Comparison of ENCODE assay signal across 4 cellular contexts in the genomic region with DNA sequence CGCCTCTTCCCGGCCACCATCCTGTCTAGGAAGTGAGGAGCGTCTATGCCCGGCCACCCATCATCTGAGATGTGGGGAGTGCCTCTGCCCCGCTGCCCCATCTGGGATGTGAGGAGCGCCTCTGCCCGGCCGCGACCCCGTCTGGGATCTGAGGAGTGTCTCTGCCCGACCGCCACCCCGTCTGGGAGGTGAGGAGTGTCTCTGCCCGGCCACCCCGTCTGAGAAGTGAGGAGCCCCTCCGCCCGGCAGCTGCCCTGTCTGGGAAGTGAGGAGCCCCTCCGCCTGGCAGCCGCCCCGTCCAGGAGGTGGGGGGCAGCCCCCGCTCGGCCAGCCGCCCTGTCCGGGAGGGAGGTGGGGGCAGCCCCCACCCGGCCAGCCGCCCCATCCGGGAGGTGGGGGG. TPM values are rescaled to one million over a fixed set of nuclear protein-coding genes. Genes with fewer than 3 reads are reported as not detected.
DNase-seq lines count a peak whose midpoint lies in the region; ATAC-seq and TF ChIP-seq lines count a peak whose summit lies in the region.
"Not testable (repeated sequence)": the region's sequence is repeated elsewhere in the genome, so short reads cannot be mapped to it uniquely, and the experiment has no call there.

No MANE protein-coding gene starts in this region.

- not testable (repeated sequence) for H3K4me3 Mint-ChIP-seq in activated naive CD4-positive, alpha-beta T cell treated with anti-CD3 and anti-CD28 coated beads, Interleukin-2, amount 50 U/mL, for 24 hours

- DNase-seq in left ventricle myocardium superior (peak; percentile 26), left lobe of liver (ENCODE audit: low spot score) (peak; percentile 41), spleen (peak; percentile 71)

- not testable (repeated sequence) for H3K27me3 ChIP-seq in spleen (replicated peaks in 1 of 7)

- not testable (repeated sequence) for H3K27me3 Mint-ChIP-seq in activated naive CD4-positive, alpha-beta T cell treated with anti-CD3 and anti-CD28 coated beads, Interleukin-2, amount 50 U/mL, for 24 hours

- H3K9me3 ChIP-seq in spleen: not testable (repeated sequence)

- not testable (repeated sequence) for H3K4me1 ChIP-seq in spleen

- not testable (repeated sequence) for H3K36me3 Mint-ChIP-seq in activated naive CD4-positive, alpha-beta T cell treated with anti-CD3 and anti-CD28 coated beads, Interleukin-2, amount 50 U/mL, for 24 hours

- 90 to 99% (median 93%) methylated on average over 6 to 27 of the region's 27 CpGs for WGBS in spleen, 5 donors

- H3K27ac ChIP-seq in spleen: not testable (repeated sequence)

- not testable (repeated sequence) for H3K9me3 Mint-ChIP-seq in activated naive CD4-positive, alpha-beta T cell treated with anti-CD3 and anti-CD28 coated beads, Interleukin-2, amount 50 U/mL, for 24 hours

- peak overlapping the region; percentile 41 for H3K27ac Mint-ChIP-seq in activated naive CD4-positive, alpha-beta T cell treated with anti-CD3 and anti-CD28 coated beads, Interleukin-2, amount 50 U/mL, for 24 hours

- not testable (repeated sequence) for H3K4me3 ChIP-seq in spleen

- H3K36me3 ChIP-seq in spleen: not testable (repeated sequence)

- not testable (repeated sequence) for TF ChIP-seq POLR2A in spleen (IDR thresholded peaks at IDR 0.05)

- not testable (repeated sequence) for ATAC-seq in left ventricle myocardium superior, left lobe of liver

- H3K4me1 Mint-ChIP-seq in activated naive CD4-positive, alpha-beta T cell treated with anti-CD3 and anti-CD28 coated beads, Interleukin-2, amount 50 U/mL, for 24 hours: not testable (repeated sequence)

- TF ChIP-seq CTCF in spleen (IDR thresholded peaks at IDR 0.05 in 8 of 11, conservative IDR thresholded peaks at IDR 0.05 in 3 of 11): not testable (repeated sequence)

- intact Hi-C loops in left ventricle myocardium superior (cut with micrococcal nuclease); spleen (cut with DNase I; ENCODE audit: low total_unique reads): not testable (repeated sequence)

RNA-seq across cellular contexts. Expression of a gene that starts 55.9 kb away (rescaled TPM):
- total RNA-seq in left ventricle myocardium superior (683 TPM), left lobe of liver (375 TPM), spleen (1,000 to 10,000 TPM in 6 of 7 donors, 100 to 1,000 TPM in 1; 942 to 2,534 (median 1,484) TPM)
- polyA plus RNA-seq in spleen: 1,000 to 10,000 TPM; 6,782 to 7,824 (median 7,484) TPM
